ENCODE assay signal across 20 cellular contexts in the genomic region with DNA sequence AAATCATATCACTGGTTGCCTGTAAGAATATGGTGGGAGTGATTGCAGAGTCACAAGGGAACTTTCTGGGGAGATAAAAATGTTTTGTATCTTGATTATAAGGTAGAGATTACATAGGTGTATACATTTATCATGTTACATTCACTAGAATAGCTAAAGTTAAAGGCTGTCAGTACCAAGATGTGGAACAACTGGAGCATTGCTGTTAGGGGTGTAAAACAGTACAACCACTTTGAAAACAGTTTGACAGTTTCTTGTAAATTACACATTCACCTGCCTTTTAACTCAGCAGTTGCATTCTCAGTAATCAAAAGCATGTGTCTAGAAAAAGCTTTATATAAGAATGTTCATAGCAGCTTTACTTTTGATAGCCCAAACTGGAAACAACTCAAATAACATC. TPM values are rescaled to one million over a fixed set of nuclear protein-coding genes. Genes with fewer than 3 reads are reported as not detected.
DNase-seq lines count a peak whose midpoint lies in the region; ATAC-seq lines count a peak whose summit lies in the region.
"Had no signal": no experiment of that assay in that cellular context is flagged by ENCODE, and none has a peak within 500 bp of the region (broad histone marks: within the 10 kb centered on the region; RNA-seq: fewer than 3 reads in every experiment).

No MANE protein-coding gene starts in this region.

- H3K4me1 Mint-ChIP-seq in activated CD4-positive, alpha-beta T cell treated with anti-CD3 and anti-CD28 coated beads, Interleukin-2, amount 10 ng/mL, durations not matched to agents 24 days and 14 days = peaks cover 21% of the 10 kb centered on the region
- H3K4me1 Mint-ChIP-seq in activated naive CD8-positive, alpha-beta T cell (ENCODE audit: low read depth) = peaks cover 60% of the 10 kb centered on the region
- peaks cover 50% of the 10 kb centered on the region for H3K4me1 Mint-ChIP-seq in activated naive CD8-positive, alpha-beta T cell treated with anti-CD3 and anti-CD28 coated beads, Interleukin-2, amount 50 U/mL, for 24 hours
- peaks cover 53 to 93% of the 10 kb centered on the region in 2 donors for H3K4me1 Mint-ChIP-seq in immature natural killer cell

- peaks cover 82% of the 10 kb centered on the region for H3K36me3 Mint-ChIP-seq in activated CD4-positive, alpha-beta T cell treated with anti-CD3 and anti-CD28 coated beads, Interleukin-2, amount 10 ng/mL, durations not matched to agents 24 days and 14 days (ENCODE audit: low read depth)
- H3K36me3 Mint-ChIP-seq in activated naive CD8-positive, alpha-beta T cell = peaks cover 33% of the 10 kb centered on the region
- peaks cover 80% of the 10 kb centered on the region for H3K36me3 Mint-ChIP-seq in activated naive CD8-positive, alpha-beta T cell treated with anti-CD3 and anti-CD28 coated beads, Interleukin-2, amount 50 U/mL, for 24 hours (ENCODE audit: low read depth)
- H3K36me3 Mint-ChIP-seq in immature natural killer cell = peaks cover 30 to 41% (median 31%) of the 10 kb centered on the region in 3 donors

- intact Hi-C loops in activated CD4-positive, alpha-beta T cell treated with anti-CD3 and anti-CD28 coated beads, Interleukin-2, amount 10 ng/mL, durations not matched to agents 24 days and 14 days (cut with micrococcal nuclease) = no loop called here

- DNase-seq in activated CD4-positive, alpha-beta T cell treated with anti-CD3 and anti-CD28 coated beads, Interleukin-2, amount 10 ng/mL, durations not matched to agents 24 days and 14 days = peak; percentile 12
- no peak for DNase-seq in activated CD4-positive, alpha-beta T cell treated with anti-CD3 and anti-CD28 coated beads, Interleukin-2, amount 50 U/mL, for 1 hour
- no peak for DNase-seq in activated naive CD8-positive, alpha-beta T cell treated with anti-CD3 and anti-CD28 coated beads, Interleukin-2, amount 50 U/mL, for 24 hours
- DNase-seq in immature natural killer cell (no peak), cerebellum (ENCODE audit: low spot score) (no peak)
- DNase-seq: 8988T; BE2C; CD8-positive, alpha-beta memory T cell; DMS79; H7; HFFc6; KG1; NCI-H1105 treated with DMSO at 0.1 percent for 48 hours; NCI-H1694; NCI-H2081 treated with DMSO at 0.1 percent for 48 hours; NCI-H446 treated with DMSO at 0.1 percent for 48 hours had no signal

- no peaks in the 10 kb centered on the region for H3K27me3 Mint-ChIP-seq in activated CD4-positive, alpha-beta T cell treated with anti-CD3 and anti-CD28 coated beads, Interleukin-2, amount 10 ng/mL, durations not matched to agents 24 days and 14 days
- H3K27me3 Mint-ChIP-seq in activated naive CD8-positive, alpha-beta T cell = no peaks in the 10 kb centered on the region
- H3K27me3 Mint-ChIP-seq in activated naive CD8-positive, alpha-beta T cell treated with anti-CD3 and anti-CD28 coated beads, Interleukin-2, amount 50 U/mL, for 24 hours = no peaks in the 10 kb centered on the region
- H3K27me3 Mint-ChIP-seq in immature natural killer cell (ENCODE audit: low read depth in 3 of 3) = peaks cover 0 to 7% (median 6%) of the 10 kb centered on the region in 3 donors

- H3K27ac Mint-ChIP-seq in activated CD4-positive, alpha-beta T cell treated with anti-CD3 and anti-CD28 coated beads, Interleukin-2, amount 10 ng/mL, durations not matched to agents 24 days and 14 days = no peak overlapping the region
- peak overlapping the region; percentile 67 for H3K27ac Mint-ChIP-seq in activated naive CD8-positive, alpha-beta T cell
- H3K27ac Mint-ChIP-seq in activated naive CD8-positive, alpha-beta T cell treated with anti-CD3 and anti-CD28 coated beads, Interleukin-2, amount 50 U/mL, for 24 hours = no peak overlapping the region
- H3K27ac Mint-ChIP-seq in immature natural killer cell = peak overlapping the region in 5 of 6 donors; percentile 28 to 84 (median 52)
- H3K27ac Mint-ChIP-seq: HFFc6 had no signal

- ATAC-seq in activated naive CD8-positive, alpha-beta T cell treated with anti-CD3 and anti-CD28 coated beads, Interleukin-2, amount 50 U/mL, for 24 hours = no peak
- no peak for ATAC-seq in HG03439 (IDR thresholded peaks at IDR 0.05; ENCODE audit: unreplicated experiment)
- no peak for ATAC-seq in HG02885 (IDR thresholded peaks at IDR 0.05; ENCODE audit: poor library complexity, unreplicated experiment)
- ATAC-seq: Panc1 had no signal

- H3K4me3 Mint-ChIP-seq in activated CD4-positive, alpha-beta T cell treated with anti-CD3 and anti-CD28 coated beads, Interleukin-2, amount 10 ng/mL, durations not matched to agents 24 days and 14 days = no peak overlapping the region
- no peak overlapping the region for H3K4me3 Mint-ChIP-seq in activated naive CD8-positive, alpha-beta T cell
- no peak overlapping the region for H3K4me3 Mint-ChIP-seq in activated naive CD8-positive, alpha-beta T cell treated with anti-CD3 and anti-CD28 coated beads, Interleukin-2, amount 50 U/mL, for 24 hours
- H3K4me3 Mint-ChIP-seq in immature natural killer cell = no peak overlapping the region
- H3K4me3 Mint-ChIP-seq: CD8-positive, alpha-beta memory T cell; HFFc6 had no signal

- H3K9me3 Mint-ChIP-seq in activated CD4-positive, alpha-beta T cell treated with anti-CD3 and anti-CD28 coated beads, Interleukin-2, amount 10 ng/mL, durations not matched to agents 24 days and 14 days = peaks cover 25% of the 10 kb centered on the region
- H3K9me3 Mint-ChIP-seq in activated naive CD8-positive, alpha-beta T cell (ENCODE audit: low read depth) = no peaks in the 10 kb centered on the region
- H3K9me3 Mint-ChIP-seq in activated naive CD8-positive, alpha-beta T cell treated with anti-CD3 and anti-CD28 coated beads, Interleukin-2, amount 50 U/mL, for 24 hours = peaks cover 15% of the 10 kb centered on the region
- no peaks in the 10 kb centered on the region for H3K9me3 Mint-ChIP-seq in immature natural killer cell
- H3K9me3 Mint-ChIP-seq: HFFc6 had no signal

RNA-seq across cellular contexts. Expression of a gene that starts 27.6 kb away (rescaled TPM):
- 28.0 and 30.2 TPM in 2 replicates for total RNA-seq in activated CD4-positive, alpha-beta T cell treated with anti-CD3 and anti-CD28 coated beads, Interleukin-2, amount 10 ng/mL, durations not matched to agents 24 days and 14 days
- 10 to 100 TPM; 32.6 to 48.7 (median 45.9) TPM for polyA plus RNA-seq in immature natural killer cell
- 30.3 TPM for total RNA-seq in cerebellum

Comparison
In these comparisons a context has a peak if more than half of its experiments do, and no peak if none do; other contexts are left out.
1. H3K27ac Mint-ChIP-seq: peak in activated naive CD8-positive, alpha-beta T cell (single experiment) and immature natural killer cell (5 of 6); none in activated CD4-positive, alpha-beta T cell treated with anti-CD3 and anti-CD28 coated beads, Interleukin-2, amount 10 ng/mL, durations not matched to agents 24 days and 14 days (single experiment) and activated naive CD8-positive, alpha-beta T cell treated with anti-CD3 and anti-CD28 coated beads, Interleukin-2, amount 50 U/mL, for 24 hours (single experiment).